ENCODE assay signal across 12 cellular contexts in genomic region chr1:234545512-234546386, GRCh38.
A peak's percentile ranks its signal among the peaks of the same experiment; 100 is the strongest.
DNase-seq lines count a peak whose midpoint lies in the region; ATAC-seq and TF ChIP-seq lines count a peak whose summit lies in the region.
"Had no signal": no experiment of that assay in that cellular context is flagged by ENCODE, and none has a peak within 500 bp of the region (broad histone marks: within the 10 kb centered on the region; RNA-seq: fewer than 3 reads in every experiment).

No MANE protein-coding gene starts in this region.

- TF ChIP-seq POLR2A in suprapubic skin (IDR thresholded peaks at IDR 0.05): no peak

- intact Hi-C loops in activated CD4-positive, alpha-beta T cell treated with anti-CD3 and anti-CD28 coated beads for 36 hours (cut with DNase I, micrococcal nuclease): no loop called here
- intact Hi-C loops in sciatic nerve (cut with DNase I): no loop called here

- peak overlapping the region in 1 of 2 donors; percentile 14 for H3K9ac ChIP-seq in liver (ENCODE audit: low read depth in 1 of 2, low read length in 2 of 2)

- TF ChIP-seq CTCF in liver (IDR thresholded peaks at IDR 0.05; ENCODE audit: low read depth, low read length, missing input control): no peak
- no peak for TF ChIP-seq CTCF in suprapubic skin (IDR thresholded peaks at IDR 0.05)

- no peak for DNase-seq in activated CD4-positive, alpha-beta T cell treated with anti-CD3 and anti-CD28 coated beads for 36 hours
- DNase-seq in activated CD4-positive, alpha-beta T cell treated with anti-CD3 and anti-CD28 coated beads, Interleukin-2, amount 50 U/mL, for 48 hours: no peak
- DNase-seq in suprapubic skin (ENCODE audit: low spot score in 2 of 2) (peak in 1 of 2 donors; percentile 47), sciatic nerve (ENCODE audit: low spot score) (no peak)
- DNase-seq: activated CD4-positive, alpha-beta T cell treated with anti-CD3 and anti-CD28 coated beads for 1 hour; HCEC 1CT; kidney glomerular epithelial cell; OCI-M1 had no signal

- H3K4me3 ChIP-seq in liver (ENCODE audit: low read depth in 1 of 3, low read length in 3 of 3) (no peak overlapping the region), suprapubic skin (no peak overlapping the region)

- POLR2A ChIA-PET in activated CD4-positive, alpha-beta T cell treated with anti-CD3 and anti-CD28 coated beads for 36 hours (lab: Charles Lee): interaction anchor here (0.6 to 0.7 kb wide), 2 partner anchors 174 to 201 kb away, joined by 3 read pairs; no protein-coding TSS in a partner anchor

- H3K36me3 ChIP-seq in liver (ENCODE audit: control insufficient read depth in 4 of 4, insufficient read depth in 3 of 4, low read depth in 1 of 4, low read length in 3 of 4) (no peaks in the 10 kb centered on the region), suprapubic skin (no peaks in the 10 kb centered on the region)

- H3K9me3 ChIP-seq in liver (ENCODE audit: control insufficient read depth in 4 of 4, low read length in 3 of 4) (no peaks in the 10 kb centered on the region), suprapubic skin (no peaks in the 10 kb centered on the region)

- H3K27me3 Mint-ChIP-seq in activated CD4-positive, alpha-beta T cell treated with anti-CD3 and anti-CD28 coated beads for 36 hours: no peaks in the 10 kb centered on the region

- no peak for ATAC-seq in activated CD4-positive, alpha-beta T cell treated with anti-CD3 and anti-CD28 coated beads for 36 hours
- no peak for ATAC-seq in GM18858 (IDR thresholded peaks at IDR 0.05; ENCODE audit: unreplicated experiment)
- no peak for ATAC-seq in sciatic nerve
- no peak for ATAC-seq in HG03469 (IDR thresholded peaks at IDR 0.05; ENCODE audit: unreplicated experiment)

- TF ChIP-seq RAD21 in liver (IDR thresholded peaks at IDR 0.05): peak in 1 of 2 donors; percentile 60

- 76% methylated on average over 14 of the region's 14 CpGs for WGBS in liver
- 90% methylated on average over 14 of the region's 14 CpGs for WGBS in suprapubic skin

- peak overlapping the region; percentile 21 for H3K27ac Mint-ChIP-seq in activated CD4-positive, alpha-beta T cell treated with anti-CD3 and anti-CD28 coated beads for 36 hours

- H3K36me3 Mint-ChIP-seq in activated CD4-positive, alpha-beta T cell treated with anti-CD3 and anti-CD28 coated beads for 36 hours (ENCODE audit: low read depth): no peaks in the 10 kb centered on the region

- peak overlapping the region; percentile 99 for H3K27ac ChIP-seq in angular gyrus (ENCODE audit: low read depth, low read length)
- H3K27ac ChIP-seq in liver (ENCODE audit: low read depth in 1 of 2, low read length in 2 of 2): peak overlapping the region; percentile 81 to 83
- H3K27ac ChIP-seq in suprapubic skin: no peak overlapping the region

- H3K4me1 ChIP-seq in liver (ENCODE audit: control insufficient read depth in 4 of 4, insufficient read depth in 4 of 4, low read length in 3 of 4) (peaks cover 4 to 23% (median 13%) of the 10 kb centered on the region in 4 donors), suprapubic skin (peaks cover 48% of the 10 kb centered on the region)

- no peaks in the 10 kb centered on the region for H3K27me3 ChIP-seq in liver (ENCODE audit: control insufficient read depth in 4 of 4, insufficient read depth in 4 of 4, low read length in 3 of 4)
- H3K27me3 ChIP-seq in suprapubic skin: no peaks in the 10 kb centered on the region

- TF ChIP-seq EP300 in suprapubic skin (IDR thresholded peaks at IDR 0.05): peak; percentile 77

- CTCF ChIA-PET in activated CD4-positive, alpha-beta T cell treated with anti-CD3 and anti-CD28 coated beads for 36 hours (lab: Charles Lee): no interaction called here

- no peak overlapping the region for H3K4me3 Mint-ChIP-seq in activated CD4-positive, alpha-beta T cell treated with anti-CD3 and anti-CD28 coated beads for 36 hours

- no peaks in the 10 kb centered on the region for H3K9me3 Mint-ChIP-seq in activated CD4-positive, alpha-beta T cell treated with anti-CD3 and anti-CD28 coated beads for 36 hours (ENCODE audit: low read depth)

- peaks cover 23% of the 10 kb centered on the region for H3K4me1 Mint-ChIP-seq in activated CD4-positive, alpha-beta T cell treated with anti-CD3 and anti-CD28 coated beads for 36 hours

TF ChIP-seq in liver, 16 proteins besides CTCF, POLR2A, EP300 and RAD21:
- no peak for TF ChIP-seq REST (IDR thresholded peaks at IDR 0.05)
- peak; percentile 92 for TF ChIP-seq SP1 (IDR thresholded peaks at IDR 0.05)
- TF ChIP-seq HNF4G (IDR thresholded peaks at IDR 0.05): peak; percentile 54
- no peak for TF ChIP-seq NR2F2 (IDR thresholded peaks at IDR 0.05)
- no peak for TF ChIP-seq JUND (IDR thresholded peaks at IDR 0.05)
- peak; percentile 15 for TF ChIP-seq YY1 (IDR thresholded peaks at IDR 0.05)
- peak; percentile 6 for TF ChIP-seq FOXA1 (IDR thresholded peaks at IDR 0.05)
- TF ChIP-seq HNF4A (conservative IDR thresholded peaks at IDR 0.05): peak; percentile 76 to 86
- no peak for TF ChIP-seq MAX (IDR thresholded peaks at IDR 0.05)
- TF ChIP-seq TAF1 (conservative IDR thresholded peaks at IDR 0.05): no peak
- TF ChIP-seq RXRA (IDR thresholded peaks at IDR 0.05): peak; percentile 47 to 67
- TF ChIP-seq ZBTB33 (IDR thresholded peaks at IDR 0.05): no peak
- no peak for TF ChIP-seq EGR1 (IDR thresholded peaks at IDR 0.05; ENCODE audit: low read depth in 2 of 2)
- TF ChIP-seq ATF3 (IDR thresholded peaks at IDR 0.05): peak; percentile 61
- TF ChIP-seq FOXA2 (IDR thresholded peaks at IDR 0.05): no peak
- TF ChIP-seq GABPA (IDR thresholded peaks at IDR 0.05 in 1 of 2, conservative IDR thresholded peaks at IDR 0.05 in 1 of 2): no peak
